23 cellular contexts compared by ENCODE assay signal in the genomic region with DNA sequence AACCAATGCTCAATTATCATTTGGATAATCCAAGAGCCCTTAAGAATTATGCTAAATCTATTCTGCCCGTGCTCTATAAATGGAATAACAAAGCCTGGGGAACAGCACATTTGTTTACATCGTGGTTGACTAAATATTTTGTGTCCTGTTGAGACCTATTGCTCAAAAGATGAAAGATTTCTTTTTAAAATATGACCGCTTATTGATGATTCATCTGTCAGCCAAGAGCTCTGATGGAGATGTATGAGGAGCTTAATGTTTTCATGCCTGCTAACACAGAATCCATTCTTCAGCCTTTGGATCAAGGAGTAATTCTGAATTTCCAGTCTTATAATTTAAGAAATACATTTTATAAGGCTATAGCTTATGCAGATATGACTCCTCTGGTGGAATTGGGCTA.
DNase-seq lines count a peak whose midpoint lies in the region; TF ChIP-seq lines count a peak whose summit lies in the region.
"Had no signal": no experiment of that assay in that cellular context is flagged by ENCODE, and none has a peak within 500 bp of the region (broad histone marks: within the 10 kb centered on the region; RNA-seq: fewer than 3 reads in every experiment).

No MANE protein-coding gene starts in this region.

- no peak overlapping the region for H2BK5ac ChIP-seq in mesenchymal stem cell (ENCODE audit: low read depth, low read length, poor library complexity, severe bottlenecking)

- H4K8ac ChIP-seq in mesenchymal stem cell (ENCODE audit: low read length): no peak overlapping the region

- no peaks in the 10 kb centered on the region for H3K4me1 ChIP-seq in mesenchymal stem cell (ENCODE audit: control insufficient read depth, insufficient read depth, low read depth, low read length)
- H3K4me1 ChIP-seq: SJCRH30 had no signal

- H2BK12ac ChIP-seq in mesenchymal stem cell (ENCODE audit: low read length in 2 of 2): no peak overlapping the region

- no peak overlapping the region for H4K91ac ChIP-seq in mesenchymal stem cell (ENCODE audit: low read length)

- H3K4ac ChIP-seq in mesenchymal stem cell (ENCODE audit: low read depth in 1 of 2, low read length in 2 of 2): no peak overlapping the region

- H2AK5ac ChIP-seq in mesenchymal stem cell (ENCODE audit: low read length, severe bottlenecking): no peak overlapping the region

- H2AFZ ChIP-seq in mesenchymal stem cell (ENCODE audit: low read depth, low read length): no peak overlapping the region

- no peaks in the 10 kb centered on the region for H3K79me1 ChIP-seq in mesenchymal stem cell (replicated peaks; ENCODE audit: low read length, poor library complexity, severe bottlenecking)

- no peak overlapping the region for H3K27ac ChIP-seq in mesenchymal stem cell (ENCODE audit: low read length, poor library complexity, severe bottlenecking)
- H3K27ac ChIP-seq: C4-2B, HL-60, SJCRH30 had no signal

- no peak for TF ChIP-seq CTCF in epithelial cell of esophagus (IDR thresholded peaks at IDR 0.05; ENCODE audit: insufficient read depth, low read depth, low read length, missing control alignments)
- TF ChIP-seq CTCF in GM20000 (IDR thresholded peaks at IDR 0.05; ENCODE audit: extremely low read depth, missing control alignments): no peak

- no peak overlapping the region for H3K18ac ChIP-seq in mesenchymal stem cell (ENCODE audit: low read depth in 1 of 2, low read length in 2 of 2)

- no peaks in the 10 kb centered on the region for H3K27me3 ChIP-seq in mesenchymal stem cell (ENCODE audit: control insufficient read depth in 1 of 2, insufficient read depth in 1 of 2, low read length in 2 of 2)
- H3K27me3 ChIP-seq: SJCRH30 had no signal

- no peak overlapping the region for H2BK120ac ChIP-seq in mesenchymal stem cell (ENCODE audit: low read depth, low read length)

- H3K9me3 ChIP-seq in mesenchymal stem cell (ENCODE audit: control insufficient read depth, low read length): peaks cover 6% of the 10 kb centered on the region
- H3K9me3 ChIP-seq: SJCRH30 had no signal

- H2BK15ac ChIP-seq in mesenchymal stem cell (ENCODE audit: low read depth, poor library complexity, severe bottlenecking): no peak overlapping the region

- H3K9ac ChIP-seq in mesenchymal stem cell (ENCODE audit: low read length): no peak overlapping the region

- H3K23ac ChIP-seq in mesenchymal stem cell (ENCODE audit: low read length in 2 of 2): no peak overlapping the region

- DNase-seq in NCI-H446 treated with DMSO at 0.1 percent for 48 hours (lab: John Stamatoyannopoulos, UW) (peak; percentile 9), NCI-H446 (lab: John Stamatoyannopoulos, UW) (no peak), NCI-H510A (lab: John Stamatoyannopoulos, UW) (peak; percentile 35), epithelial cell of esophagus (ENCODE audit: low read depth) (peak; percentile 43), mesenchymal stem cell (peak; percentile 32), GM20000 (ENCODE audit: low spot score) (no peak), A172 (ENCODE audit: low spot score) (no peak), SIG-M5 treated with dmso at 0.1 percent for 504 hours (lab: John Stamatoyannopoulos, UW; ENCODE audit: unreplicated experiment) (no peak)
- DNase-seq: 8988T; Calu3; CD8-positive, alpha-beta memory T cell; DMS153; GF-D8; HFFc6; KBM-7; NCI-H1092 treated with DMSO at 0.1 percent for 48 hours; NCI-H1436 treated with DMSO at 0.1 percent for 48 hours; NCI-H2029 treated with DMSO at 0.1 percent for 48 hours; NCI-H2171 treated with DMSO at 0.1 percent for 48 hours; NCI-H748 treated with DMSO at 0.1 percent for 48 hours; SJCRH30 had no signal

- 45% methylated on average over 3 of the region's 3 CpGs for WGBS in mesenchymal stem cell

- H3K36me3 ChIP-seq in mesenchymal stem cell (ENCODE audit: control insufficient read depth in 1 of 2, insufficient read depth in 2 of 2, low read depth in 1 of 2, low read length in 2 of 2): no peaks in the 10 kb centered on the region
- H3K36me3 ChIP-seq: SJCRH30 had no signal

- H3K14ac ChIP-seq in mesenchymal stem cell (ENCODE audit: low read length in 2 of 2): no peak overlapping the region

- no peak overlapping the region for H3K4me2 ChIP-seq in mesenchymal stem cell (ENCODE audit: low read length, poor library complexity, severe bottlenecking)

- H3K4me3 ChIP-seq in epithelial cell of esophagus (ENCODE audit: low read length): no peak overlapping the region
- no peak overlapping the region for H3K4me3 ChIP-seq in mesenchymal stem cell (ENCODE audit: insufficient read depth in 1 of 2, low read depth in 1 of 2, low read length in 2 of 2)
- H3K4me3 ChIP-seq: SJCRH30 had no signal

Comparison
In these comparisons a context has a peak if more than half of its experiments do, and no peak if none do; other contexts are left out.
1. DNase-seq: peak in NCI-H446 treated with DMSO at 0.1 percent for 48 hours (single experiment), NCI-H510A (single experiment), epithelial cell of esophagus (single experiment) and mesenchymal stem cell (single experiment); none in NCI-H446 (0 of 2), GM20000 (single experiment), A172 (single experiment) and SIG-M5 treated with dmso at 0.1 percent for 504 hours (single experiment).